Comparison of ENCODE assay signal across 16 cellular contexts in the genomic region with DNA sequence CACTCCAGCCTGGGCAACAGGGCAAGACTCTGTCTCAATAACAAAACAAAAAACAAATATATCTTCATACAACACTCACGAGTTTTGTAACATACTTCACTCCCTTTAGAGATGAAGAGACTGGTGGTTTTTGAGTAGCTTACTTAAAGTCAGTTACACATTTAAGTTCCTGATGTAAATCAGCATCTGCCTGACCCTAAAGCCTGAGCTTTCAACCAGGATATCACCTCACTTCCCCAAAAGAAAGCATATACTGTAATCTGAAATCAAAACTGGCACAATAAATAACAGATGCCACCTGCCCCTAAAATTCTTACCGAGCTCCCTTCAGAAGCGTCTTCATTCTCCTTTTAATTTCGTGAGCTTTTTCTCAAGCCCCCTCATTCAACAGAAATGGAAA. TPM values are rescaled to one million over a fixed set of nuclear protein-coding genes. Genes with fewer than 3 reads are reported as not detected.
DNase-seq lines count a peak whose midpoint lies in the region; ATAC-seq and TF ChIP-seq lines count a peak whose summit lies in the region.
"Had no signal": no experiment of that assay in that cellular context is flagged by ENCODE, and none has a peak within 500 bp of the region (broad histone marks: within the 10 kb centered on the region; RNA-seq: fewer than 3 reads in every experiment).

No MANE protein-coding gene starts in this region.

- H3K79me2 ChIP-seq in GM23338 (replicated peaks; ENCODE audit: insufficient read depth) = peaks cover 100% of the 10 kb centered on the region
- H3K79me2 ChIP-seq in OCI-LY3 (ENCODE audit: low read length) = peaks cover 93% of the 10 kb centered on the region

- TF ChIP-seq CTCF in GM23338 (conservative IDR thresholded peaks at IDR 0.05; ENCODE audit: low read depth in 2 of 2) = no peak
- TF ChIP-seq CTCF in OCI-LY3 (IDR thresholded peaks at IDR 0.05; ENCODE audit: low read depth, low read length) = no peak
- TF ChIP-seq CTCF in brain (conservative IDR thresholded peaks at IDR 0.05) = no peak

- H3K27me3 Mint-ChIP-seq in GM23338 (ENCODE audit: insufficient read depth, low read depth, poor library complexity) (peaks cover 10% of the 10 kb centered on the region), brain (no peaks in the 10 kb centered on the region)

- peak overlapping the region; percentile 40 for H3K27ac ChIP-seq in BLaER1
- no peak overlapping the region for H3K27ac ChIP-seq in GM23338 (ENCODE audit: low read depth)
- peak overlapping the region; percentile 47 for H3K27ac ChIP-seq in OCI-LY3 (ENCODE audit: low read length)
- H3K27ac ChIP-seq: HL-60 had no signal

- H3K36me3 Mint-ChIP-seq in GM23338 (ENCODE audit: low read depth) = no peaks in the 10 kb centered on the region
- H3K36me3 Mint-ChIP-seq in brain = no peaks in the 10 kb centered on the region
- H3K36me3 Mint-ChIP-seq: CD8-positive, alpha-beta memory T cell had no signal

- H3K4me1 ChIP-seq in BLaER1 (peaks cover 64% of the 10 kb centered on the region), GM23338 (ENCODE audit: insufficient read depth) (peaks cover 92% of the 10 kb centered on the region), OCI-LY3 (ENCODE audit: low read length) (peaks cover 67% of the 10 kb centered on the region)
- H3K4me1 ChIP-seq: HAP-1 had no signal

- H3K4me2 ChIP-seq in BLaER1 = peak overlapping the region; percentile 93
- H3K4me2 ChIP-seq in GM23338 = 0 out of 2 replicates have a peak overlapping the region, but pooled peaks have one; percentile 20
- H3K4me2 ChIP-seq in OCI-LY3 (ENCODE audit: low read length) = peak overlapping the region; percentile 95

- H3F3A ChIP-seq in GM23338 (replicated peaks; ENCODE audit: low read depth) = 0 out of 2 replicates have a peak, but pooled peaks cover under 1% of the 10 kb centered on the region

- H3K9me3 ChIP-seq in BLaER1 = peaks cover 2% of the 10 kb centered on the region; the same call in 1 of the 2 replicates
- no peaks in the 10 kb centered on the region for H3K9me3 ChIP-seq in OCI-LY3 (ENCODE audit: insufficient read depth, low read length)
- H3K9me3 ChIP-seq: Caco-2, HAP-1 had no signal

- no peak overlapping the region for H3K9ac ChIP-seq in BLaER1
- H3K9ac ChIP-seq in OCI-LY3 (ENCODE audit: low read length) = peak overlapping the region; percentile 38; the same call in 1 of the 2 replicates

- H3K27ac Mint-ChIP-seq in GM23338 (no peak overlapping the region), brain (peak overlapping the region in 3 of 5 experiments; percentile 21 to 60 (median 55))
- H3K27ac Mint-ChIP-seq: CD8-positive, alpha-beta memory T cell had no signal

- H3K36me3 ChIP-seq in BLaER1 (no peaks in the 10 kb centered on the region), GM23338 (ENCODE audit: insufficient read depth) (no peaks in the 10 kb centered on the region), OCI-LY3 (replicated peaks; ENCODE audit: low read depth, low read length) (no peaks in the 10 kb centered on the region)
- H3K36me3 ChIP-seq: HAP-1 had no signal

- ATAC-seq in GM23338 (no peak), HG02623 (IDR thresholded peaks at IDR 0.05; ENCODE audit: unreplicated experiment) (no peak), HG03469 (IDR thresholded peaks at IDR 0.05; ENCODE audit: unreplicated experiment) (no peak)
- ATAC-seq: K562 had no signal

- H3K4me3 Mint-ChIP-seq in GM23338 (no peak overlapping the region), brain (no peak overlapping the region)
- H3K4me3 Mint-ChIP-seq: CD8-positive, alpha-beta memory T cell had no signal

- DNase-seq in GM23338 (ENCODE audit: low spot score) = no peak
- no peak for DNase-seq in NCI-H1105 treated with DMSO at 0.1 percent for 48 hours (lab: John Stamatoyannopoulos, UW)
- no peak for DNase-seq in NCI-H1048 (lab: John Stamatoyannopoulos, UW)
- DNase-seq: ACHN; Caco-2; CD8-positive, alpha-beta memory T cell; DMS53; GF-D8 had no signal

- H2AFZ ChIP-seq in GM23338 (no peak overlapping the region), OCI-LY3 (ENCODE audit: low read depth, low read length) (no peak overlapping the region)

- H4K20me1 ChIP-seq in BLaER1 = no peaks in the 10 kb centered on the region; the same call in 1 of the 2 replicates
- H4K20me1 ChIP-seq in GM23338 (replicated peaks; ENCODE audit: insufficient read depth) = peaks cover 75% of the 10 kb centered on the region
- peaks cover 55% of the 10 kb centered on the region for H4K20me1 ChIP-seq in OCI-LY3 (ENCODE audit: insufficient read depth, low read length)

- no peaks in the 10 kb centered on the region for H3K9me3 Mint-ChIP-seq in GM23338
- no peaks in the 10 kb centered on the region for H3K9me3 Mint-ChIP-seq in brain

- H3K4me3 ChIP-seq in BLaER1 (no peak overlapping the region), GM23338 (no peak overlapping the region), OCI-LY3 (ENCODE audit: low read length) (peak overlapping the region; percentile 70)
- H3K4me3 ChIP-seq: HAP-1, K562 had no signal

- H3K9me2 ChIP-seq in GM23338 (ENCODE audit: insufficient read depth) = no peaks in the 10 kb centered on the region

- H3K27me3 ChIP-seq in BLaER1 = no peaks in the 10 kb centered on the region
- no peaks in the 10 kb centered on the region for H3K27me3 ChIP-seq in GM23338 (ENCODE audit: insufficient read depth)
- H3K27me3 ChIP-seq in OCI-LY3 (ENCODE audit: low read depth, low read length) = no peaks in the 10 kb centered on the region

- H3K4me1 Mint-ChIP-seq in GM23338 (peaks cover 86% of the 10 kb centered on the region), brain (peaks cover 49% of the 10 kb centered on the region)
- H3K4me1 Mint-ChIP-seq: CD8-positive, alpha-beta memory T cell had no signal

TF ChIP-seq in GM23338, 12 proteins besides CTCF, POLR2A, EP300 and RAD21:
- TF ChIP-seq ZNF462 (CRISPR knock-in tag; IDR thresholded peaks at IDR 0.05) (no peak), ZNF114 (CRISPR knock-in tag; IDR thresholded peaks at IDR 0.05) (no peak)

RNA-seq across cellular contexts. Expression of gene LARGE1, which starts 31.5 kb away (rescaled TPM):
- total RNA-seq in GM23338 (2014; rRNA removed; shearing (Covaris generic)) = 62.4 and 75.6 TPM in 2 replicates
- 12.8 and 13.5 TPM in 2 replicates for polyA plus RNA-seq in GM23338 (2016; fragmentation: Nextera tagmentation; extraction: Ambion mirVana)
- polyA plus RNA-seq in brain (ENCODE audit: insufficient read depth, low read depth, low replicate concordance) = 10.1 TPM

Comparison
In these comparisons a context has a peak if more than half of its experiments do, and no peak if none do; other contexts are left out.
1. H3K4me2 ChIP-seq: peak in every context shown above with its lines; median percentile 95 in OCI-LY3; 93 in BLaER1; 20 in GM23338.